In genomic region chr20:58850693-58851174, GRCh38 we compare ENCODE assay signal across 8 cellular contexts.
A peak's percentile ranks its signal among the peaks of the same experiment; 100 is the strongest.
DNase-seq lines count a peak whose midpoint lies in the region; TF ChIP-seq lines count a peak whose summit lies in the region.

Gene GNAS-AS1 (minus strand): TSS chr20:58850902.

- H3K36me3 ChIP-seq in HEK293 (ENCODE audit: control insufficient read depth in 2 of 2, insufficient read depth in 1 of 2, low read length in 2 of 2): peaks cover 0 to 36% of the 10 kb centered on the region in 2 experiments; a peak in 2 of 3 replicates
- H3K36me3 ChIP-seq in muscle layer of duodenum (ENCODE audit: control insufficient read depth in 1 of 2, insufficient read depth in 2 of 2, low read length in 2 of 2): no peaks in the 10 kb centered on the region

- DNase-seq in NCI-H2196 treated with DMSO at 0.1 percent for 48 hours (lab: John Stamatoyannopoulos, UW; ENCODE audit: unreplicated experiment): peak; percentile 35
- DNase-seq in activated CD8-positive, alpha-beta memory T cell treated with anti-CD3 and anti-CD28 coated beads, Interleukin-2, amount 50 U/mL, for 4 hours: peak; percentile 76
- peak; percentile 86 to 88 for DNase-seq in erythroblast (lab: John Stamatoyannopoulos, UW)
- DNase-seq in stimulated activated CD8-positive, alpha-beta memory T cell treated with anti-CD3 and anti-CD28 coated beads, Interleukin-7, amount 100 ng/mL, for 24 hours (ENCODE audit: low read depth): peak; percentile 68
- no peak for DNase-seq in middle frontal gyrus (ENCODE audit: extremely low spot score, low spot score)

- peak; percentile 55; the same call in 1 of the 2 replicates for TF ChIP-seq CTCF in HEK293 (tag by site-specific recombination; IDR thresholded peaks at IDR 0.05)

- H3K27me3 ChIP-seq in muscle layer of duodenum (ENCODE audit: low read depth, low read length): peaks cover 34% of the 10 kb centered on the region

- TF ChIP-seq POLR2A in erythroblast (IDR thresholded peaks at IDR 0.05; ENCODE audit: low read length): no peak

- H3K4me1 ChIP-seq in HEK293 (ENCODE audit: control insufficient read depth, insufficient read depth, low read length) (no peaks in the 10 kb centered on the region), muscle layer of duodenum (ENCODE audit: control insufficient read depth in 1 of 2, insufficient read depth in 2 of 2, low read length in 2 of 2) (peaks cover 0 to 42% of the 10 kb centered on the region in 2 donors)

- H3K27ac ChIP-seq in HEK293 (ENCODE audit: extremely low read depth, low read depth, low read length) (no peak within 1 kb of the TSS; the same call in 1 of the 2 replicates), muscle layer of duodenum (ENCODE audit: low read length) (no peak within 1 kb of the TSS)

- POLR2A ChIA-PET in HEK293 (lab: Yijun Ruan, JAX): no interaction called here

- H3K9me3 ChIP-seq in HEK293 (ENCODE audit: control insufficient read depth, insufficient read depth, low read depth, low read length) (no peaks in the 10 kb centered on the region), muscle layer of duodenum (ENCODE audit: control insufficient read depth in 1 of 2, low read length in 2 of 2) (no peaks in the 10 kb centered on the region)

- CTCF ChIA-PET in HEK293 (lab: Yijun Ruan, JAX): interaction anchor here (0.6 to 0.7 kb wide), 2 partner anchors 14 to 340 kb away, joined by 3 to 4 read pairs; no protein-coding TSS in a partner anchor

- peak within 1 kb of the TSS; percentile 77 for H3K4me3 ChIP-seq in GM08714 (ENCODE audit: low read length)
- peak within 1 kb of the TSS; percentile 77 for H3K4me3 ChIP-seq in HEK293 (ENCODE audit: low read depth, low read length)
- peak within 1 kb of the TSS; percentile 55 to 66 for H3K4me3 ChIP-seq in muscle layer of duodenum (ENCODE audit: low read depth in 1 of 2, low read length in 2 of 2)

TF ChIP-seq in HEK293, 187 proteins besides CTCF, POLR2A, EP300 and RAD21 (continues in another document):
- no peak for TF ChIP-seq ZNF23 (tag by site-specific recombination; IDR thresholded peaks at IDR 0.05; ENCODE audit: borderline replicate concordance)
- no peak for TF ChIP-seq ZNF223 (tag by site-specific recombination; IDR thresholded peaks at IDR 0.05)
- TF ChIP-seq ZNF2 (tag by site-specific recombination; IDR thresholded peaks at IDR 0.05): no peak
- TF ChIP-seq ZBTB6 (tag by site-specific recombination; IDR thresholded peaks at IDR 0.05): no peak
- TF ChIP-seq KLF16 (tag by site-specific recombination; IDR thresholded peaks at IDR 0.05): no peak
- TF ChIP-seq ZSCAN23 (tag by site-specific recombination; IDR thresholded peaks at IDR 0.05): no peak
- peak; percentile 80 for TF ChIP-seq GLIS2 (tag by site-specific recombination; IDR thresholded peaks at IDR 0.05)
- no peak for TF ChIP-seq ZNF157 (tag by site-specific recombination; IDR thresholded peaks at IDR 0.05)
- no peak for TF ChIP-seq ZNF140 (tag by site-specific recombination; IDR thresholded peaks at IDR 0.05)
- TF ChIP-seq ZNF112 (tag by site-specific recombination; IDR thresholded peaks at IDR 0.05): no peak
- TF ChIP-seq SALL2 (tag by site-specific recombination; IDR thresholded peaks at IDR 0.05; ENCODE audit: borderline replicate concordance): no peak
- TF ChIP-seq SP2 (tag by site-specific recombination; IDR thresholded peaks at IDR 0.05): peak; percentile 85
- peak; percentile 46 for TF ChIP-seq ZNF335 (tag by site-specific recombination; conservative IDR thresholded peaks at IDR 0.05)
- TF ChIP-seq SETDB1 (IDR thresholded peaks at IDR 0.05; ENCODE audit: insufficient read length, low read length): no peak
- no peak for TF ChIP-seq ZFP41 (tag by site-specific recombination; IDR thresholded peaks at IDR 0.05; ENCODE audit: borderline replicate concordance)
- TF ChIP-seq ZNF654 (tag by site-specific recombination; IDR thresholded peaks at IDR 0.05; ENCODE audit: low read depth): no peak
- no peak for TF ChIP-seq ZNF132 (tag by site-specific recombination; IDR thresholded peaks at IDR 0.05; ENCODE audit: borderline replicate concordance)
- TF ChIP-seq ZNF341 (tag by site-specific recombination; IDR thresholded peaks at IDR 0.05; ENCODE audit: low read depth): peak; percentile 44
- no peak for TF ChIP-seq ZNF664 (tag by site-specific recombination; IDR thresholded peaks at IDR 0.05)
- TF ChIP-seq SP3 (tag by site-specific recombination; IDR thresholded peaks at IDR 0.05): peak; percentile 29; the same call in 1 of the 2 replicates
- TF ChIP-seq ZNF518A (tag by site-specific recombination; conservative IDR thresholded peaks at IDR 0.05; ENCODE audit: low read depth): peak; percentile 80
- TF ChIP-seq ZNF214 (tag by site-specific recombination; IDR thresholded peaks at IDR 0.05; ENCODE audit: borderline replicate concordance): no peak
- TF ChIP-seq BCL11B (tag by site-specific recombination; IDR thresholded peaks at IDR 0.05; ENCODE audit: low read depth): no peak
- TF ChIP-seq ZFHX2 (tag by site-specific recombination; conservative IDR thresholded peaks at IDR 0.05): peak; percentile 39; the same call in 1 of the 2 replicates
- 0 out of 2 replicates have a peak, but pooled peaks have one; percentile 34 for TF ChIP-seq SCRT2 (tag by site-specific recombination; IDR thresholded peaks at IDR 0.05)
- 0 out of 2 replicates have a peak, but pooled peaks have one; percentile 44 for TF ChIP-seq PBX3 (CRISPR knock-in tag; IDR thresholded peaks at IDR 0.05)
